Comparison of ENCODE assay signal across 10 cellular contexts in genomic region chr11:96194571-96194970, GRCh38.
DNase-seq lines count a peak whose midpoint lies in the region; ATAC-seq and TF ChIP-seq lines count a peak whose summit lies in the region.
"Had no signal": no experiment of that assay in that cellular context is flagged by ENCODE, and none has a peak within 500 bp of the region (broad histone marks: within the 10 kb centered on the region; RNA-seq: fewer than 3 reads in every experiment).

No MANE protein-coding gene starts in this region.

- peak overlapping the region; percentile 69 for H3K4me3 Mint-ChIP-seq in activated naive CD4-positive, alpha-beta T cell treated with anti-CD3 and anti-CD28 coated beads, Interleukin-2, amount 50 U/mL, for 24 hours
- no peak overlapping the region for H3K4me3 Mint-ChIP-seq in activated CD4-positive, alpha-beta memory T cell treated with anti-CD3 and anti-CD28 coated beads, Interleukin-2, amount 10 ng/mL, durations not matched to agents 7 days and 5 days
- H3K4me3 Mint-ChIP-seq in glutamatergic neuron (ENCODE audit: unreplicated experiment), result peak overlapping the region; percentile 48

- H3K4me1 Mint-ChIP-seq in activated naive CD4-positive, alpha-beta T cell treated with anti-CD3 and anti-CD28 coated beads, Interleukin-2, amount 50 U/mL, for 24 hours, result peaks cover 93% of the 10 kb centered on the region
- peaks cover 69% of the 10 kb centered on the region for H3K4me1 Mint-ChIP-seq in activated CD4-positive, alpha-beta memory T cell treated with anti-CD3 and anti-CD28 coated beads, Interleukin-2, amount 10 ng/mL, durations not matched to agents 7 days and 5 days
- H3K4me1 Mint-ChIP-seq in glutamatergic neuron (ENCODE audit: low read depth, unreplicated experiment), result peaks cover 26% of the 10 kb centered on the region

- 58% methylated on average over 1 of the region's 1 CpG for WGBS in thymus

- peaks cover 10% of the 10 kb centered on the region for H3K9me3 Mint-ChIP-seq in activated naive CD4-positive, alpha-beta T cell treated with anti-CD3 and anti-CD28 coated beads, Interleukin-2, amount 50 U/mL, for 24 hours
- H3K9me3 Mint-ChIP-seq in activated CD4-positive, alpha-beta memory T cell treated with anti-CD3 and anti-CD28 coated beads, Interleukin-2, amount 10 ng/mL, durations not matched to agents 7 days and 5 days, result peaks cover 1% of the 10 kb centered on the region
- no peaks in the 10 kb centered on the region for H3K9me3 Mint-ChIP-seq in glutamatergic neuron (ENCODE audit: unreplicated experiment)

- POLR2A ChIA-PET in activated CD4-positive, alpha-beta memory T cell treated with anti-CD3 and anti-CD28 coated beads, Interleukin-2, amount 10 ng/mL, durations not matched to agents 7 days and 5 days (lab: Charles Lee), result interaction anchor here (0.8 to 1.7 kb wide), 7 partner anchors 11 to 195 kb away, joined by 3 to 7 read pairs (median 4); partner anchors contain the start of genes CCDC82 and JRKL

- H3K36me3 Mint-ChIP-seq in activated naive CD4-positive, alpha-beta T cell treated with anti-CD3 and anti-CD28 coated beads, Interleukin-2, amount 50 U/mL, for 24 hours, result peaks cover 35% of the 10 kb centered on the region
- peaks cover 45% of the 10 kb centered on the region for H3K36me3 Mint-ChIP-seq in activated CD4-positive, alpha-beta memory T cell treated with anti-CD3 and anti-CD28 coated beads, Interleukin-2, amount 10 ng/mL, durations not matched to agents 7 days and 5 days (ENCODE audit: low read depth)
- H3K36me3 Mint-ChIP-seq in glutamatergic neuron (ENCODE audit: unreplicated experiment), result no peaks in the 10 kb centered on the region

- TF ChIP-seq CTCF in glutamatergic neuron (IDR thresholded peaks at IDR 0.05; ENCODE audit: partially characterized antibody, unreplicated experiment), result no peak

- peak overlapping the region; percentile 93 for H3K27ac Mint-ChIP-seq in activated naive CD4-positive, alpha-beta T cell treated with anti-CD3 and anti-CD28 coated beads, Interleukin-2, amount 50 U/mL, for 24 hours
- peak overlapping the region; percentile 58 for H3K27ac Mint-ChIP-seq in activated CD4-positive, alpha-beta memory T cell treated with anti-CD3 and anti-CD28 coated beads, Interleukin-2, amount 10 ng/mL, durations not matched to agents 7 days and 5 days
- peak overlapping the region; percentile 74 for H3K27ac Mint-ChIP-seq in glutamatergic neuron (ENCODE audit: unreplicated experiment)

- H3K4me1 ChIP-seq in thymus (ENCODE audit: control insufficient read depth, insufficient read depth, low read length), result peaks cover 11% of the 10 kb centered on the region

- CTCF ChIA-PET in activated CD4-positive, alpha-beta memory T cell treated with anti-CD3 and anti-CD28 coated beads, Interleukin-2, amount 10 ng/mL, durations not matched to agents 7 days and 5 days (lab: Charles Lee), result interaction anchor here (3.7 kb wide), 1 partner anchor 148 kb away, joined by 24 read pairs; the partner anchor contains the start of gene MAML2

- peak overlapping the region; percentile 38 for H3K27ac ChIP-seq in thymus (ENCODE audit: low read depth)

- H3K4me3 ChIP-seq in thymus (ENCODE audit: low read length), result no peak overlapping the region

- ATAC-seq in GM21619 (IDR thresholded peaks at IDR 0.05; ENCODE audit: unreplicated experiment) (no peak), GM19023 (IDR thresholded peaks at IDR 0.05; ENCODE audit: unreplicated experiment) (no peak)

- no peaks in the 10 kb centered on the region for H3K27me3 ChIP-seq in thymus (ENCODE audit: control insufficient read depth, insufficient read depth)

- no peaks in the 10 kb centered on the region for H3K9me3 ChIP-seq in thymus (ENCODE audit: control insufficient read depth)

- no peak for DNase-seq in activated naive CD4-positive, alpha-beta T cell (lab: John Stamatoyannopoulos, UW)
- no peak for DNase-seq in activated CD4-positive, alpha-beta memory T cell treated with anti-CD3 and anti-CD28 coated beads, Interleukin-2, amount 10 ng/mL, durations not matched to agents 7 days and 5 days
- DNase-seq in glutamatergic neuron (no peak), NCI-H526 (lab: John Stamatoyannopoulos, UW) (no peak)
- DNase-seq: AML-193, Karpas-422 had no signal

- H3K27me3 Mint-ChIP-seq in activated naive CD4-positive, alpha-beta T cell treated with anti-CD3 and anti-CD28 coated beads, Interleukin-2, amount 50 U/mL, for 24 hours, result no peaks in the 10 kb centered on the region
- H3K27me3 Mint-ChIP-seq in activated CD4-positive, alpha-beta memory T cell treated with anti-CD3 and anti-CD28 coated beads, Interleukin-2, amount 10 ng/mL, durations not matched to agents 7 days and 5 days, result no peaks in the 10 kb centered on the region
- H3K27me3 Mint-ChIP-seq in glutamatergic neuron (ENCODE audit: unreplicated experiment), result no peaks in the 10 kb centered on the region

- H3K36me3 ChIP-seq in thymus (ENCODE audit: control insufficient read depth, insufficient read depth), result no peaks in the 10 kb centered on the region
